Comparison of ENCODE assay signal across 10 cellular contexts in the genomic region with DNA sequence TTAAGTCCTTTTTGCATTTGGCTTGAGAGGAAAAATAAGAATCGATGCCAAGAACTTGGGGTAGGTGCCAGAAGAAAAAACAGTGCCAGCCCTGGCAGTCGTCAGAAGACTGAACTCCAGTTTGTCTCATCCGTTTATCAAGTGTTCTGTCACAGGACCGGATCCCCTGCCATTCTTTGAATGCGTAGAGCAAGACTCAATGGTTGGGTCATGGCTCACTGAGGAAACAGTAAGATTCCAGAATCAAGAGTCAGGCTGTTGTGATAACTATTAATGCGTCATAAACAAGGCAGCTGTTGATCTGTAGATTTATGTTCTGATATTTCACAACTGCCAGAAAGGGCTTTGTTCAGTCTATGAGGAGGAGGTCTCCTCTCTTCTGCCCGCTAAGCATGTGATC.
DNase-seq lines count a peak whose midpoint lies in the region; FAIRE-seq and TF ChIP-seq lines count a peak whose summit lies in the region.
"Had no signal": no experiment of that assay in that cellular context is flagged by ENCODE, and none has a peak within 500 bp of the region (broad histone marks: within the 10 kb centered on the region; RNA-seq: fewer than 3 reads in every experiment).

No MANE protein-coding gene starts in this region.

- peak overlapping the region; percentile 36; the same call in 1 of the 2 replicates for H3K4me3 ChIP-seq in ACC112 (ENCODE audit: low read depth, low read length)
- no peak overlapping the region for H3K4me3 ChIP-seq in epithelial cell of proximal tubule (ENCODE audit: low read depth, low read length)

- peaks cover 27% of the 10 kb centered on the region for H3K4me1 Mint-ChIP-seq in nephron
- H3K4me1 Mint-ChIP-seq: CD4-positive, alpha-beta memory T cell had no signal

- peak overlapping the region; percentile 98 for H3K27ac ChIP-seq in ACC112 (ENCODE audit: low read depth, low read length)

- FAIRE-seq in GM12892 (lab: Jason Lieb, UNC) = no peak

- TF ChIP-seq POLR2A in GM12892 (IDR thresholded peaks at IDR 0.05; ENCODE audit: low read depth, low read length) = no peak

- peaks cover 7% of the 10 kb centered on the region for H3K27me3 Mint-ChIP-seq in nephron (ENCODE audit: low read depth)

- H3K4me3 Mint-ChIP-seq in nephron = peak overlapping the region in 1 of 3 experiments; percentile 21
- H3K4me3 Mint-ChIP-seq: CD4-positive, alpha-beta memory T cell had no signal

- H2AFZ ChIP-seq in ACC112 (ENCODE audit: low read length, unreplicated experiment) = no peak overlapping the region

- H3K4me1 ChIP-seq in ACC112 (ENCODE audit: control insufficient read depth, insufficient read depth, low read length, unreplicated experiment) = peaks cover 42% of the 10 kb centered on the region

- H3K27me3 ChIP-seq in ACC112 (ENCODE audit: insufficient read depth, low read length) = no peaks in the 10 kb centered on the region

- peaks cover 5% of the 10 kb centered on the region for H3K36me3 Mint-ChIP-seq in nephron (ENCODE audit: low read depth)
- H3K36me3 Mint-ChIP-seq: CD4-positive, alpha-beta memory T cell had no signal

- TF ChIP-seq CTCF in epithelial cell of proximal tubule (conservative IDR thresholded peaks at IDR 0.05; ENCODE audit: low read depth, low read length) (no peak), nephron (IDR thresholded peaks at IDR 0.05; ENCODE audit: unreplicated experiment in 3 of 3) (no peak)

- peak; percentile 100 for DNase-seq in NCI-H460 (ENCODE audit: extremely low read depth, low read depth)
- peak; percentile 97 for DNase-seq in epithelial cell of proximal tubule (ENCODE audit: low read depth)
- DNase-seq in dedifferentiated amniotic fluid mesenchymal stem cell (ENCODE audit: extremely low spot score) = no peak
- no peak for DNase-seq in CD1c-positive myeloid dendritic cell (ENCODE audit: extremely low spot score)
- DNase-seq in GM12892 (ENCODE audit: insufficient read length) = no peak
- DNase-seq in SKM-1 (lab: John Stamatoyannopoulos, UW; ENCODE audit: unreplicated experiment) = no peak
- DNase-seq: CD4-positive, alpha-beta memory T cell had no signal

- no peaks in the 10 kb centered on the region for H3K79me2 ChIP-seq in ACC112 (ENCODE audit: control insufficient read depth, insufficient read depth, low read length, unreplicated experiment)

- peak overlapping the region in 2 of 3 experiments; percentile 10 to 87 for H3K27ac Mint-ChIP-seq in nephron
- H3K27ac Mint-ChIP-seq: activated naive CD4-positive, alpha-beta T cell treated with anti-CD3 and anti-CD28 coated beads, Interleukin-2, amount 50 U/mL, for 72 hours; CD4-positive, alpha-beta memory T cell had no signal

- H3K9me3 Mint-ChIP-seq in nephron = peaks cover 19% of the 10 kb centered on the region

- H3K36me3 ChIP-seq in ACC112 (ENCODE audit: insufficient read depth, low read length) = no peaks in the 10 kb centered on the region

Comparison
In these comparisons a context has a peak if more than half of its experiments do, and no peak if none do; other contexts are left out.
1. DNase-seq: peak in NCI-H460 (single experiment) and epithelial cell of proximal tubule (single experiment); none in dedifferentiated amniotic fluid mesenchymal stem cell (single experiment), CD1c-positive myeloid dendritic cell (single experiment), GM12892 (single experiment) and SKM-1 (single experiment).